Comparison of ENCODE assay signal across 1 cellular context in the genomic region with DNA sequence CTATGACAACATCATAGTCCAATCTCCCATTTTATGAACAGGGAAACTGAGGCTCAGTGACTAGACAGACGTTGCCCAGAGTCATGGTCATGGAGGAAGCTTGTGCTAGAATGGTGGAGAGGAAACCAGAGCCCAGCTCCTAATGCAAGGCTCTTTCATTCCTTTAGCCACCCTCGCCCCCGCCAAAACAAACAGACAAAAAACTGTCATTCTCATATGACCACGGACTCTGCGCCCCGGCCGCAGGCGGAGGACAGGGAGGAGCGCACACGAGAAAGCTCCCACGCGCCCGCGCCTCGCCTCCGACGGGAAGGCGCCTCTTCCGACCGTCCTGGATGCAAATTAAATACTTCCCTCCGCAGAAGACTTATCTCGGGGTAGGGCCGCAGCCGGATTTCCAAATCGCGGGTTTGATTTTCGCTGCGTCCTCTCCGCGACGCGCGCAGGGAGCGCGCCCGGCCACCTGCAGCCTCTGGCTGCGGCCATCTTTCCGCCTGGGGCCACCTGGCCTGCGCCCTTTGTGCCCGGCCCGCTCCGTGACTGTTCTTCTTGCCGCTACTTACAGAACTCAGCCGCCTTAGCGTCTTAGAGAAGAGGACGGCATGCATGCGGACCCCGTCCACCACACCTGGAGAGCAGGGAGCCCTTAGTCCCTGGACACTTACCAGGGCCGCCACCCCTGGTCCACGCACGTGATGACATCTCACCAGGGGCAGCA.
TF ChIP-seq lines count a peak whose summit lies in the region.

No MANE protein-coding gene starts in this region.

TF ChIP-seq in K562, 482 proteins besides CTCF, POLR2A, EP300 and RAD21 (continued from another document and continues in another):
- TF ChIP-seq, protein P1, sequence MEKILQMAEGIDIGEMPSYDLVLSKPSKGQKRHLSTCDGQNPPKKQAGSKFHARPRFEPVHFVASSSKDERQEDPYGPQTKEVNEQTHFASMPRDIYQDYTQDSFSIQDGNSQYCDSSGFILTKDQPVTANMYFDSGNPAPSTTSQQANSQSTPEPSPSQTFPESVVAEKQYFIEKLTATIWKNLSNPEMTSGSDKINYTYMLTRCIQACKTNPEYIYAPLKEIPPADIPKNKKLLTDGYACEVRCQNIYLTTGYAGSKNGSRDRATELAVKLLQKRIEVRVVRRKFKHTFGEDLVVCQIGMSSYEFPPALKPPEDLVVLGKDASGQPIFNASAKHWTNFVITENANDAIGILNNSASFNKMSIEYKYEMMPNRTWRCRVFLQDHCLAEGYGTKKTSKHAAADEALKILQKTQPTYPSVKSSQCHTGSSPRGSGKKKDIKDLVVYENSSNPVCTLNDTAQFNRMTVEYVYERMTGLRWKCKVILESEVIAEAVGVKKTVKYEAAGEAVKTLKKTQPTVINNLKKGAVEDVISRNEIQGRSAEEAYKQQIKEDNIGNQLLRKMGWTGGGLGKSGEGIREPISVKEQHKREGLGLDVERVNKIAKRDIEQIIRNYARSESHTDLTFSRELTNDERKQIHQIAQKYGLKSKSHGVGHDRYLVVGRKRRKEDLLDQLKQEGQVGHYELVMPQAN (IDR thresholded peaks at IDR 0.05; ENCODE audit: borderline replicate concordance): peak; percentile 35; the same call in 1 of the 2 replicates
- no peak for TF ChIP-seq ERF (CRISPR knock-in tag; IDR thresholded peaks at IDR 0.05)
- TF ChIP-seq KLF16 (IDR thresholded peaks at IDR 0.05): no peak
- TF ChIP-seq RBFOX2 (IDR thresholded peaks at IDR 0.05; ENCODE audit: low read depth, low read length): peak; percentile 84
- peak; percentile 32; the same call in 1 of the 2 replicates for TF ChIP-seq ZEB2 (IDR thresholded peaks at IDR 0.05)
- TF ChIP-seq, protein P2, sequence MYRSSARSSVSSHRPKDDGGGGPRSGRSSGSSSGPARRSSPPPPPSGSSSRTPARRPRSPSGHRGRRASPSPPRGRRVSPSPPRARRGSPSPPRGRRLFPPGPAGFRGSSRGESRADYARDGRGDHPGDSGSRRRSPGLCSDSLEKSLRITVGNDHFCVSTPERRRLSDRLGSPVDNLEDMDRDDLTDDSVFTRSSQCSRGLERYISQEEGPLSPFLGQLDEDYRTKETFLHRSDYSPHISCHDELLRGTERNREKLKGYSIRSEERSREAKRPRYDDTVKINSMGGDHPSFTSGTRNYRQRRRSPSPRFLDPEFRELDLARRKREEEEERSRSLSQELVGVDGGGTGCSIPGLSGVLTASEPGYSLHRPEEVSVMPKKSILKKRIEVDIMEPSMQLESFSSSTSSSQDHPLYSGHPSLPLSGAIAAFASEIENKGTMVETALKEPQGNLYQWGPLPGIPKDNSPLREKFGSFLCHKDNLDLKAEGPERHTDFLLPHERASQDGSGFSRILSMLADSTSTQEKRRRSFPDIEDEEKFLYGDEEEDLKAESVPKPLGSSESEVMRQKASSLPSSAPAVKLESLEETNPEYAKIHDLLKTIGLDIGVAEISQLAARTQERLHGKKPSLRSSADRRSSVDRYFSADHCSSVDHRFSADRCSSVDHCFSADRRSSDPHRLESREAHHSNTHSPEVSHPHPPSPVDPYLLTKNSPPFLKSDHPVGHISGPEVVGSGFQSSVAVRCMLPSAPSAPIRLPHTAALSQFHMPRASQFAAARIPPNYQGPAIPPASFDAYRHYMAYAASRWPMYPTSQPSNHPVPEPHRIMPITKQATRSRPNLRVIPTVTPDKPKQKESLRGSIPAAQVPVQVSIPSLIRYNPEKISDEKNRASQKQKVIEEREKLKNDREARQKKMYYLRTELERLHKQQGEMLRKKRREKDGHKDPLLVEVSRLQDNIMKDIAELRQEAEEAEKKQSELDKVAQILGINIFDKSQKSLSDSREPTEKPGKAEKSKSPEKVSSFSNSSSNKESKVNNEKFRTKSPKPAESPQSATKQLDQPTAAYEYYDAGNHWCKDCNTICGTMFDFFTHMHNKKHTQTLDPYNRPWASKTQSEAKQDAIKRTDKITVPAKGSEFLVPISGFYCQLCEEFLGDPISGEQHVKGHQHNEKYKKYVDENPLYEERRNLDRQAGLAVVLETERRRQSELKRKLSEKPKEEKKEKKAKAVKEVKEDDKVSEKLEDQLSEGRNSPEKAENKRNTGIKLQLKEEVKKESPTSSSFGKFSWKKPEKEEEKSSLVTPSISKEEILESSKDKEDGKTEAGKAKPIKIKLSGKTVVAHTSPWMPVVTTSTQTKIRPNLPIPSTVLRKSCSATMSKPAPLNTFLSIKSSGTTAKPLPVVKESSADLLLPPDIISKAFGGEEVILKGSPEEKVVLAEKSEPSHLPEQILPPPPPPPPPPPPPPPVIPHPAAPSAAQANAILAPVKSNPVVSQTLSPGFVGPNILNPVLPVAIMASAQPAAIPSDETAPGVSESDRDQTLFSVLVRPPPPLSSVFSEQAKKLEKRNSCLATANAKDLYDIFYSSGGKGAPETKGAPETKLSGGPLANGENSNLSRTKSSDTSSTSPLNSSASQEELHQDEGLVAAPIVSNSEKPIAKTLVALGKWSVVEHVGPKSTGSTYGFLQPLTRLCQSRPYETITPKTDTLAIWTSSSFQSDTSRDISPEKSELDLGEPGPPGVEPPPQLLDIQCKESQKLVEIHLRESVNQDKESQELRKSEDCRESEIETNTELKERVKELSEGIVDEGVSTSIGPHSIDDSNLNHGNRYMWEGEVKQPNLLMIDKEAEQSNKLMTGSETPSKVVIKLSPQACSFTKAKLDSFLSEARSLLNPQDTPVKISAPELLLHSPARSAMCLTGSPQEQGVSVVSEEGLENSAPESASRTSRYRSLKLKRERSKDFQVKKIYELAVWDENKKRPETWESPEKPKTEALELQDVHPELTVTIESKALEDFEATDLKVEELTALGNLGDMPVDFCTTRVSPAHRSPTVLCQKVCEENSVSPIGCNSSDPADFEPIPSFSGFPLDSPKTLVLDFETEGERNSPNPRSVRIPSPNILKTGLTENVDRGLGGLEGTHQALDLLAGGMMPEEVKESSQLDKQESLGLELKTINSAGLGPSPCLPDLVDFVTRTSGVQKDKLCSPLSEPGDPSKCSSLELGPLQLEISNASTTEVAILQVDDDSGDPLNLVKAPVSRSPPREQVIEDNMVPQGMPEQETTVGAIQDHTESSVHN (IDR thresholded peaks at IDR 0.05; ENCODE audit: borderline replicate concordance in 1 of 2, low read depth in 1 of 2): no peak
- peak; percentile 68 for TF ChIP-seq DPF2 (IDR thresholded peaks at IDR 0.05)
- no peak for TF ChIP-seq RBM22 (IDR thresholded peaks at IDR 0.05; ENCODE audit: low read depth, low read length, poor library complexity, severe bottlenecking)
- TF ChIP-seq POLR2AphosphoS5 (IDR thresholded peaks at IDR 0.05; ENCODE audit: control insufficient read depth, insufficient read depth, low read depth, low read length): no peak
- TF ChIP-seq RNF2 (IDR thresholded peaks at IDR 0.05): peak; percentile 30; the same call in 1 of the 2 replicates
- TF ChIP-seq MTF1 (CRISPR knock-in tag; IDR thresholded peaks at IDR 0.05; ENCODE audit: borderline replicate concordance): 0 out of 2 replicates have a peak, but pooled peaks have one; percentile 21
- no peak for TF ChIP-seq TAF7 (tag; IDR thresholded peaks at IDR 0.05)
- TF ChIP-seq SREBF1 (IDR thresholded peaks at IDR 0.05; ENCODE audit: borderline replicate concordance, low read depth, low read length): no peak
- TF ChIP-seq PCBP1 (IDR thresholded peaks at IDR 0.05; ENCODE audit: low read depth, low read length, poor library complexity, severe bottlenecking): no peak
- TF ChIP-seq SMARCB1 (IDR thresholded peaks at IDR 0.05; ENCODE audit: insufficient read length, low read depth): no peak
- TF ChIP-seq TBL1XR1 (IDR thresholded peaks at IDR 0.05; ENCODE audit: low read length in 2 of 2): no peak; a peak in 1 of 4 replicates
- no peak for TF ChIP-seq DMBX1 (CRISPR knock-in tag; IDR thresholded peaks at IDR 0.05; ENCODE audit: borderline replicate concordance)
- no peak for TF ChIP-seq TAF9B (IDR thresholded peaks at IDR 0.05; ENCODE audit: partially characterized antibody)
- TF ChIP-seq, protein P3, sequence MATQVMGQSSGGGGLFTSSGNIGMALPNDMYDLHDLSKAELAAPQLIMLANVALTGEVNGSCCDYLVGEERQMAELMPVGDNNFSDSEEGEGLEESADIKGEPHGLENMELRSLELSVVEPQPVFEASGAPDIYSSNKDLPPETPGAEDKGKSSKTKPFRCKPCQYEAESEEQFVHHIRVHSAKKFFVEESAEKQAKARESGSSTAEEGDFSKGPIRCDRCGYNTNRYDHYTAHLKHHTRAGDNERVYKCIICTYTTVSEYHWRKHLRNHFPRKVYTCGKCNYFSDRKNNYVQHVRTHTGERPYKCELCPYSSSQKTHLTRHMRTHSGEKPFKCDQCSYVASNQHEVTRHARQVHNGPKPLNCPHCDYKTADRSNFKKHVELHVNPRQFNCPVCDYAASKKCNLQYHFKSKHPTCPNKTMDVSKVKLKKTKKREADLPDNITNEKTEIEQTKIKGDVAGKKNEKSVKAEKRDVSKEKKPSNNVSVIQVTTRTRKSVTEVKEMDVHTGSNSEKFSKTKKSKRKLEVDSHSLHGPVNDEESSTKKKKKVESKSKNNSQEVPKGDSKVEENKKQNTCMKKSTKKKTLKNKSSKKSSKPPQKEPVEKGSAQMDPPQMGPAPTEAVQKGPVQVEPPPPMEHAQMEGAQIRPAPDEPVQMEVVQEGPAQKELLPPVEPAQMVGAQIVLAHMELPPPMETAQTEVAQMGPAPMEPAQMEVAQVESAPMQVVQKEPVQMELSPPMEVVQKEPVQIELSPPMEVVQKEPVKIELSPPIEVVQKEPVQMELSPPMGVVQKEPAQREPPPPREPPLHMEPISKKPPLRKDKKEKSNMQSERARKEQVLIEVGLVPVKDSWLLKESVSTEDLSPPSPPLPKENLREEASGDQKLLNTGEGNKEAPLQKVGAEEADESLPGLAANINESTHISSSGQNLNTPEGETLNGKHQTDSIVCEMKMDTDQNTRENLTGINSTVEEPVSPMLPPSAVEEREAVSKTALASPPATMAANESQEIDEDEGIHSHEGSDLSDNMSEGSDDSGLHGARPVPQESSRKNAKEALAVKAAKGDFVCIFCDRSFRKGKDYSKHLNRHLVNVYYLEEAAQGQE (CRISPR knock-in tag; IDR thresholded peaks at IDR 0.05; ENCODE audit: low read depth): no peak
- TF ChIP-seq GTF2A2 (tag; IDR thresholded peaks at IDR 0.05): no peak
- TF ChIP-seq, protein P4, sequence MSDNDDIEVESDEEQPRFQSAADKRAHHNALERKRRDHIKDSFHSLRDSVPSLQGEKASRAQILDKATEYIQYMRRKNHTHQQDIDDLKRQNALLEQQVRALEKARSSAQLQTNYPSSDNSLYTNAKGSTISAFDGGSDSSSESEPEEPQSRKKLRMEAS (CRISPR knock-in tag; IDR thresholded peaks at IDR 0.05): peak; percentile 82; the same call in 1 of the 2 replicates
- TF ChIP-seq, protein P5, sequence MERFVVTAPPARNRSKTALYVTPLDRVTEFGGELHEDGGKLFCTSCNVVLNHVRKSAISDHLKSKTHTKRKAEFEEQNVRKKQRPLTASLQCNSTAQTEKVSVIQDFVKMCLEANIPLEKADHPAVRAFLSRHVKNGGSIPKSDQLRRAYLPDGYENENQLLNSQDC (CRISPR knock-in tag; IDR thresholded peaks at IDR 0.05): no peak
- no peak for TF ChIP-seq MEF2D (tag; conservative IDR thresholded peaks at IDR 0.05; ENCODE audit: low read depth)
- no peak for TF ChIP-seq ZNF311 (CRISPR knock-in tag; IDR thresholded peaks at IDR 0.05)
- no peak for TF ChIP-seq HNRNPK (IDR thresholded peaks at IDR 0.05; ENCODE audit: low read depth, low read length, poor library complexity, severe bottlenecking)
- TF ChIP-seq STAT5A (IDR thresholded peaks at IDR 0.05; ENCODE audit: borderline replicate concordance, low read length): no peak
- no peak for TF ChIP-seq COPS2 (conservative IDR thresholded peaks at IDR 0.05)
- TF ChIP-seq ZNF224 (CRISPR knock-in tag; IDR thresholded peaks at IDR 0.05): no peak
- no peak for TF ChIP-seq KHSRP (IDR thresholded peaks at IDR 0.05)
- no peak for TF ChIP-seq SMARCC2 (IDR thresholded peaks at IDR 0.05; ENCODE audit: low read depth)
- no peak for TF ChIP-seq PHB (CRISPR knock-in tag; IDR thresholded peaks at IDR 0.05)
- TF ChIP-seq, protein P6, sequence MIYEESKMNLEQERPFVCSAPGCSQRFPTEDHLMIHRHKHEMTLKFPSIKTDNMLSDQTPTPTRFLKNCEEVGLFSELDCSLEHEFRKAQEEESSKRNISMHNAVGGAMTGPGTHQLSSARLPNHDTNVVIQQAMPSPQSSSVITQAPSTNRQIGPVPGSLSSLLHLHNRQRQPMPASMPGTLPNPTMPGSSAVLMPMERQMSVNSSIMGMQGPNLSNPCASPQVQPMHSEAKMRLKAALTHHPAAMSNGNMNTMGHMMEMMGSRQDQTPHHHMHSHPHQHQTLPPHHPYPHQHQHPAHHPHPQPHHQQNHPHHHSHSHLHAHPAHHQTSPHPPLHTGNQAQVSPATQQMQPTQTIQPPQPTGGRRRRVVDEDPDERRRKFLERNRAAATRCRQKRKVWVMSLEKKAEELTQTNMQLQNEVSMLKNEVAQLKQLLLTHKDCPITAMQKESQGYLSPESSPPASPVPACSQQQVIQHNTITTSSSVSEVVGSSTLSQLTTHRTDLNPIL (CRISPR knock-in tag; IDR thresholded peaks at IDR 0.05): no peak
- TF ChIP-seq, protein P7, sequence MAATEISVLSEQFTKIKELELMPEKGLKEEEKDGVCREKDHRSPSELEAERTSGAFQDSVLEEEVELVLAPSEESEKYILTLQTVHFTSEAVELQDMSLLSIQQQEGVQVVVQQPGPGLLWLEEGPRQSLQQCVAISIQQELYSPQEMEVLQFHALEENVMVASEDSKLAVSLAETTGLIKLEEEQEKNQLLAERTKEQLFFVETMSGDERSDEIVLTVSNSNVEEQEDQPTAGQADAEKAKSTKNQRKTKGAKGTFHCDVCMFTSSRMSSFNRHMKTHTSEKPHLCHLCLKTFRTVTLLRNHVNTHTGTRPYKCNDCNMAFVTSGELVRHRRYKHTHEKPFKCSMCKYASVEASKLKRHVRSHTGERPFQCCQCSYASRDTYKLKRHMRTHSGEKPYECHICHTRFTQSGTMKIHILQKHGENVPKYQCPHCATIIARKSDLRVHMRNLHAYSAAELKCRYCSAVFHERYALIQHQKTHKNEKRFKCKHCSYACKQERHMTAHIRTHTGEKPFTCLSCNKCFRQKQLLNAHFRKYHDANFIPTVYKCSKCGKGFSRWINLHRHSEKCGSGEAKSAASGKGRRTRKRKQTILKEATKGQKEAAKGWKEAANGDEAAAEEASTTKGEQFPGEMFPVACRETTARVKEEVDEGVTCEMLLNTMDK (IDR thresholded peaks at IDR 0.05; ENCODE audit: borderline replicate concordance, insufficient read depth, low read depth, low read length, poor library complexity, severe bottlenecking): no peak
- peak; percentile 24; the same call in 1 of the 2 replicates for TF ChIP-seq CREB1 (IDR thresholded peaks at IDR 0.05)
- TF ChIP-seq CREB1 (CRISPR knock-in tag; IDR thresholded peaks at IDR 0.05): peak; percentile 38; the same call in 1 of the 2 replicates
- TF ChIP-seq CBFA2T2 (conservative IDR thresholded peaks at IDR 0.05): no peak; the same call in 1 of the 2 replicates
- TF ChIP-seq, protein P8, sequence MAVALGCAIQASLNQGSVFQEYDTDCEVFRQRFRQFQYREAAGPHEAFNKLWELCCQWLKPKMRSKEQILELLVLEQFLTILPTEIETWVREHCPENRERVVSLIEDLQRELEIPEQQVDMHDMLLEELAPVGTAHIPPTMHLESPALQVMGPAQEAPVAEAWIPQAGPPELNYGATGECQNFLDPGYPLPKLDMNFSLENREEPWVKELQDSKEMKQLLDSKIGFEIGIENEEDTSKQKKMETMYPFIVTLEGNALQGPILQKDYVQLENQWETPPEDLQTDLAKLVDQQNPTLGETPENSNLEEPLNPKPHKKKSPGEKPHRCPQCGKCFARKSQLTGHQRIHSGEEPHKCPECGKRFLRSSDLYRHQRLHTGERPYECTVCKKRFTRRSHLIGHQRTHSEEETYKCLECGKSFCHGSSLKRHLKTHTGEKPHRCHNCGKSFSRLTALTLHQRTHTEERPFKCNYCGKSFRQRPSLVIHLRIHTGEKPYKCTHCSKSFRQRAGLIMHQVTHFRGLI (CRISPR knock-in tag; IDR thresholded peaks at IDR 0.05): no peak
- TF ChIP-seq FOS (IDR thresholded peaks at IDR 0.05; ENCODE audit: extremely low read depth, insufficient read length): no peak
